Comparison of ENCODE assay signal across 11 cellular contexts in genomic region chr17:73013816-73014663, GRCh38.
A peak's percentile ranks its signal among the peaks of the same experiment; 100 is the strongest.
DNase-seq lines count a peak whose midpoint lies in the region; ATAC-seq and TF ChIP-seq lines count a peak whose summit lies in the region.
"Had no signal": no experiment of that assay in that cellular context is flagged by ENCODE, and none has a peak within 500 bp of the region (broad histone marks: within the 10 kb centered on the region; RNA-seq: fewer than 3 reads in every experiment).

No MANE protein-coding gene starts in this region.

- DNase-seq in MCF 10A (ENCODE audit: unreplicated experiment) (peak; percentile 17), breast epithelium (ENCODE audit: low spot score in 2 of 2) (no peak), NCI-H460 (ENCODE audit: extremely low read depth, low read depth) (peak; percentile 5), choroid plexus epithelial cell (ENCODE audit: low read depth) (peak; percentile 94), GM19238 (ENCODE audit: insufficient read length, low spot score) (no peak)
- DNase-seq in CD8-positive, alpha-beta T cell, result no peak
- DNase-seq in activated naive CD4-positive, alpha-beta T cell treated with anti-CD3 and anti-CD28 coated beads, Interleukin-2, amount 50 U/mL, for 72 hours (ENCODE audit: low spot score in 2 of 2), result no peak
- DNase-seq: activated naive CD4-positive, alpha-beta T cell treated with anti-CD3 and anti-CD28 coated beads for 36 hours; NCI-H1105 treated with DMSO at 0.1 percent for 48 hours had no signal

- CTCF ChIA-PET in MCF 10A (lab: Yijun Ruan, JAX), result interaction anchor here (0.6 to 1.9 kb wide), 2 partner anchors 28 to 225 kb away, joined by 3 to 6 read pairs; no protein-coding TSS in a partner anchor
- CTCF ChIA-PET in CD8-positive, alpha-beta T cell (lab: Charles Lee), result no interaction called here

- peak overlapping the region; percentile 24 for H3K27ac Mint-ChIP-seq in MCF 10A (ENCODE audit: low read depth, unreplicated experiment)
- no peak overlapping the region for H3K27ac Mint-ChIP-seq in CD8-positive, alpha-beta T cell
- no peak overlapping the region for H3K27ac Mint-ChIP-seq in activated naive CD4-positive, alpha-beta T cell treated with anti-CD3 and anti-CD28 coated beads, Interleukin-2, amount 50 U/mL, for 72 hours
- H3K27ac Mint-ChIP-seq: activated naive CD4-positive, alpha-beta T cell treated with anti-CD3 and anti-CD28 coated beads for 36 hours had no signal

- H3K27me3 Mint-ChIP-seq in MCF 10A (ENCODE audit: insufficient read depth, unreplicated experiment), result no peaks in the 10 kb centered on the region
- no peaks in the 10 kb centered on the region for H3K27me3 Mint-ChIP-seq in CD8-positive, alpha-beta T cell (ENCODE audit: low read depth)

- H3K27me3 ChIP-seq in breast epithelium, result no peaks in the 10 kb centered on the region
- H3K27me3 ChIP-seq in CD8-positive, alpha-beta T cell (ENCODE audit: insufficient read depth, low read length), result no peaks in the 10 kb centered on the region

- POLR2A ChIA-PET in MCF 10A (lab: Yijun Ruan, JAX), result no interaction called here
- POLR2A ChIA-PET in CD8-positive, alpha-beta T cell (lab: Charles Lee), result no interaction called here

- no peak for TF ChIP-seq POLR2A in breast epithelium (IDR thresholded peaks at IDR 0.05)

- peaks cover 0 to 13% of the 10 kb centered on the region in 2 donors for H3K9me3 ChIP-seq in breast epithelium
- H3K9me3 ChIP-seq in CD8-positive, alpha-beta T cell (ENCODE audit: low read length), result peaks cover 4% of the 10 kb centered on the region

- no peak overlapping the region for H3K4me3 Mint-ChIP-seq in MCF 10A (ENCODE audit: unreplicated experiment)
- no peak overlapping the region for H3K4me3 Mint-ChIP-seq in CD8-positive, alpha-beta T cell
- H3K4me3 Mint-ChIP-seq: activated naive CD4-positive, alpha-beta T cell treated with anti-CD3 and anti-CD28 coated beads for 36 hours had no signal

- H3K4me1 ChIP-seq in breast epithelium, result no peaks in the 10 kb centered on the region
- H3K4me1 ChIP-seq in CD8-positive, alpha-beta T cell (ENCODE audit: insufficient read depth, low read length), result peaks cover 8% of the 10 kb centered on the region

- TF ChIP-seq CTCF in MCF 10A (IDR thresholded peaks at IDR 0.05; ENCODE audit: unreplicated experiment) (no peak), breast epithelium (IDR thresholded peaks at IDR 0.05) (no peak), choroid plexus epithelial cell (conservative IDR thresholded peaks at IDR 0.05; ENCODE audit: low read depth, low read length) (peak; percentile 14)
- no peak for TF ChIP-seq CTCF in CD8-positive, alpha-beta T cell (IDR thresholded peaks at IDR 0.05)

- H3K4me3 ChIP-seq in breast epithelium (no peak overlapping the region), choroid plexus epithelial cell (ENCODE audit: low read depth, low read length) (no peak overlapping the region)
- H3K4me3 ChIP-seq in CD8-positive, alpha-beta T cell (ENCODE audit: low read depth, low read length), result no peak overlapping the region
- H3K4me3 ChIP-seq: skin epidermis had no signal

- no peaks in the 10 kb centered on the region for H3K9me3 Mint-ChIP-seq in MCF 10A (ENCODE audit: unreplicated experiment)
- peaks cover 6% of the 10 kb centered on the region for H3K9me3 Mint-ChIP-seq in CD8-positive, alpha-beta T cell
- H3K9me3 Mint-ChIP-seq in activated naive CD4-positive, alpha-beta T cell treated with anti-CD3 and anti-CD28 coated beads, Interleukin-2, amount 50 U/mL, for 72 hours, result peaks cover 5 to 7% of the 10 kb centered on the region in 2 donors

- intact Hi-C loops in MCF 10A (cut with micrococcal nuclease) (no loop called here), breast epithelium (cut with DNase I; ENCODE audit: low total_unique reads) (no loop called here)
- intact Hi-C loops in CD8-positive, alpha-beta T cell (cut with DNase I, micrococcal nuclease), result no loop called here

- H3K4me1 Mint-ChIP-seq in MCF 10A (ENCODE audit: insufficient read depth, unreplicated experiment), result peaks cover 6% of the 10 kb centered on the region
- H3K4me1 Mint-ChIP-seq in CD8-positive, alpha-beta T cell (ENCODE audit: low read depth), result peaks cover 11% of the 10 kb centered on the region

- no TSS peak for BruUV-seq in MCF 10A (replicated peaks; lab: Mats Ljungman, UMichigan)

- ATAC-seq in CD8-positive, alpha-beta T cell, result no peak
- no peak for ATAC-seq in activated CD4-positive, CD25-positive, alpha-beta regulatory T cell treated with anti-CD3 and anti-CD28 coated beads, Interleukin-2, amount 50 U/mL, for 24 hours
- no peak for ATAC-seq in activated naive CD4-positive, alpha-beta T cell treated with anti-CD3 and anti-CD28 coated beads, Interleukin-2, amount 50 U/mL, for 72 hours

- no peaks in the 10 kb centered on the region for H3K36me3 ChIP-seq in breast epithelium
- no peaks in the 10 kb centered on the region for H3K36me3 ChIP-seq in CD8-positive, alpha-beta T cell (ENCODE audit: insufficient read depth, low read length)

- no peak overlapping the region for H3K27ac ChIP-seq in breast epithelium
- no peak overlapping the region for H3K27ac ChIP-seq in CD8-positive, alpha-beta T cell (ENCODE audit: low read depth, low read length)
- H3K27ac ChIP-seq: skin epidermis had no signal

- no peaks in the 10 kb centered on the region for H3K36me3 Mint-ChIP-seq in MCF 10A (ENCODE audit: insufficient read depth, unreplicated experiment)
- peaks cover 6% of the 10 kb centered on the region for H3K36me3 Mint-ChIP-seq in CD8-positive, alpha-beta T cell
- H3K36me3 Mint-ChIP-seq in activated naive CD4-positive, alpha-beta T cell treated with anti-CD3 and anti-CD28 coated beads, Interleukin-2, amount 50 U/mL, for 72 hours, result peaks cover 5 to 19% of the 10 kb centered on the region in 2 donors

Comparison
In these comparisons a context has a peak if more than half of its experiments do, and no peak if none do; other contexts are left out.
1. DNase-seq: peak in MCF 10A (single experiment), NCI-H460 (single experiment) and choroid plexus epithelial cell (single experiment); none in breast epithelium (0 of 2), CD8-positive, alpha-beta T cell (0 of 7), activated naive CD4-positive, alpha-beta T cell treated with anti-CD3 and anti-CD28 coated beads, Interleukin-2, amount 50 U/mL, for 72 hours (0 of 2) and GM19238 (single experiment).